ENCODE assay signal across 12 cellular contexts in genomic region chr20:37846573-37846972, GRCh38. TPM values are rescaled to one million over a fixed set of nuclear protein-coding genes. Genes with fewer than 3 reads are reported as not detected.
DNase-seq lines count a peak whose midpoint lies in the region; TF ChIP-seq lines count a peak whose summit lies in the region.
"Had no signal": no experiment of that assay in that cellular context is flagged by ENCODE, and none has a peak within 500 bp of the region (broad histone marks: within the 10 kb centered on the region; RNA-seq: fewer than 3 reads in every experiment).

No MANE protein-coding gene starts in this region.

- CTCF ChIA-PET in activated CD4-positive, alpha-beta memory T cell treated with anti-CD3 and anti-CD28 coated beads, Interleukin-2, amount 10 ng/mL, durations not matched to agents 7 days and 5 days (lab: Charles Lee), result no interaction called here

- no peaks in the 10 kb centered on the region for H3K4me1 Mint-ChIP-seq in activated CD4-positive, alpha-beta memory T cell treated with anti-CD3 and anti-CD28 coated beads, Interleukin-2, amount 10 ng/mL, durations not matched to agents 7 days and 5 days

- peak overlapping the region; percentile 12 for H3K9ac ChIP-seq in iPS-18a (ENCODE audit: low read length)

- DNase-seq in COR-L47 (lab: John Stamatoyannopoulos, UW) (peak; percentile 78), NCI-H1105 (lab: John Stamatoyannopoulos, UW) (peak; percentile 84), NCI-H526 treated with DMSO at 0.1 percent for 48 hours (lab: John Stamatoyannopoulos, UW) (peak; percentile 42), brain microvascular endothelial cell (no peak), HUDEP-2 (lab: John Stamatoyannopoulos, UW; ENCODE audit: unreplicated experiment in 76 of 76) (no peak), inferior parietal cortex (ENCODE audit: extremely low spot score) (no peak)
- no peak for DNase-seq in activated CD4-positive, alpha-beta memory T cell treated with anti-CD3 and anti-CD28 coated beads, Interleukin-2, amount 10 ng/mL, durations not matched to agents 7 days and 5 days
- DNase-seq: activated CD8-positive, alpha-beta memory T cell treated with anti-CD3 and anti-CD28 coated beads for 24 hours; activated naive CD4-positive, alpha-beta T cell; foreskin fibroblast; HCEC 1CT had no signal

- in situ Hi-C loops in brain microvascular endothelial cell (cut with HindIII; ENCODE audit: low pct_ligation_motif_present, low sequenced_read_pairs), result no loop called here

- peaks cover 31% of the 10 kb centered on the region for H3K4me1 ChIP-seq in iPS-18a (ENCODE audit: control insufficient read depth, low read depth, low read length)

- H3K27ac ChIP-seq in iPS-18a (ENCODE audit: low read length), result peak overlapping the region; percentile 51
- no peak overlapping the region for H3K27ac ChIP-seq in brain microvascular endothelial cell

- no peak overlapping the region for H3K4me3 ChIP-seq in iPS-18a (ENCODE audit: low read length)
- H3K4me3 ChIP-seq in brain microvascular endothelial cell (ENCODE audit: low read depth, low read length), result no peak overlapping the region

- no peak overlapping the region for H3K4me3 Mint-ChIP-seq in activated CD4-positive, alpha-beta memory T cell treated with anti-CD3 and anti-CD28 coated beads, Interleukin-2, amount 10 ng/mL, durations not matched to agents 7 days and 5 days

- no peak overlapping the region for H3K27ac Mint-ChIP-seq in activated CD4-positive, alpha-beta memory T cell treated with anti-CD3 and anti-CD28 coated beads, Interleukin-2, amount 10 ng/mL, durations not matched to agents 7 days and 5 days

- no peaks in the 10 kb centered on the region for H3K27me3 Mint-ChIP-seq in activated CD4-positive, alpha-beta memory T cell treated with anti-CD3 and anti-CD28 coated beads, Interleukin-2, amount 10 ng/mL, durations not matched to agents 7 days and 5 days

- H3K9me3 Mint-ChIP-seq in activated CD4-positive, alpha-beta memory T cell treated with anti-CD3 and anti-CD28 coated beads, Interleukin-2, amount 10 ng/mL, durations not matched to agents 7 days and 5 days, result no peaks in the 10 kb centered on the region

- H3K27me3 ChIP-seq in iPS-18a (ENCODE audit: control insufficient read depth, insufficient read depth, low read length) (no peaks in the 10 kb centered on the region), brain microvascular endothelial cell (replicated peaks) (no peaks in the 10 kb centered on the region)

- H3K36me3 ChIP-seq in iPS-18a (ENCODE audit: control insufficient read depth, low read depth, low read length), result no peaks in the 10 kb centered on the region
- peaks cover 2% of the 10 kb centered on the region for H3K36me3 ChIP-seq in brain microvascular endothelial cell (replicated peaks)

- no peaks in the 10 kb centered on the region for H3K9me3 ChIP-seq in iPS-18a (ENCODE audit: control insufficient read depth, low read depth, low read length)

- no peak for TF ChIP-seq CTCF in brain microvascular endothelial cell (IDR thresholded peaks at IDR 0.05; ENCODE audit: low read depth, low read length, missing control alignments)

- POLR2A ChIA-PET in activated CD4-positive, alpha-beta memory T cell treated with anti-CD3 and anti-CD28 coated beads, Interleukin-2, amount 10 ng/mL, durations not matched to agents 7 days and 5 days (lab: Charles Lee), result no interaction called here

- peaks cover 13% of the 10 kb centered on the region for H3K36me3 Mint-ChIP-seq in activated CD4-positive, alpha-beta memory T cell treated with anti-CD3 and anti-CD28 coated beads, Interleukin-2, amount 10 ng/mL, durations not matched to agents 7 days and 5 days (ENCODE audit: low read depth)

RNA-seq across cellular contexts. Expression of gene VSTM2L, which starts 56.4 kb away (rescaled TPM):
- total RNA-seq in activated CD4-positive, alpha-beta memory T cell treated with anti-CD3 and anti-CD28 coated beads, Interleukin-2, amount 10 ng/mL, durations not matched to agents 7 days and 5 days, result under 1 TPM in 1 of 2 experiments, not detected in 1; 0.20 TPM

Comparison
In these comparisons a context has a peak if more than half of its experiments do, and no peak if none do; other contexts are left out.
1. DNase-seq: peak in COR-L47 (single experiment), NCI-H1105 (single experiment) and NCI-H526 treated with DMSO at 0.1 percent for 48 hours (single experiment); none in brain microvascular endothelial cell (single experiment), HUDEP-2 (0 of 76), inferior parietal cortex (single experiment) and activated CD4-positive, alpha-beta memory T cell treated with anti-CD3 and anti-CD28 coated beads, Interleukin-2, amount 10 ng/mL, durations not matched to agents 7 days and 5 days (single experiment).